In the genomic region with DNA sequence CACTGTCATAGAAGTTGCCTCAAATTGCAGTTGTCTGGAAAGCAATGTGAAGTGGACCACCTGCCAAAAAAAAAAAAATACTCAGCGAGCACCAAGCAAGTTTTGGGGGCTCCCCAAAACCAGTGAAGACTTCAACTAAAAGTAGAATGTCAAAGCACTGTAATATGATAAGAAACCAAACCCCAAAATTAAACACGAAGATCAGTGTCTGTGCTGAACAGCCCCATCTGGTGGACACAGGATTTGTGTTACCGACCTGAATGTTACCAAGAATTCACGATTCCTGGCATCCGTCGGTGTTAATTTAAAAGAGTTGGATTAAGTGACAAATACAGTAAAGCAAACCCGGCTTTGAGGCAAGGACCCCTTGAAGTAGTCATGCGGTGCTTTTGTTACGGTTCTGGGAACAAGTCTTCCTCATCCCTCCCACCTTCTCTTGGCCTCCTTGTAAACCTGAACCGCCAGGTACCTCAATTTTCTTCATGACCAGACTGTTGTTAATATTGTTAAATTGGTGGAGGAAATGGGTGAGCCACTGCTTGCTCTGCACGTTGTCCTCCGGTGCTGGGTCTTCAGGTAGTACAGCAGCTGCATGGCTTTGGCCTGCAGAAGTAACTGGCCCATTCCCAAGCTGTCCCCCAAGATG, we compare ENCODE assay signal across 8 cellular contexts. TPM values are rescaled to one million over a fixed set of nuclear protein-coding genes. Genes with fewer than 3 reads are reported as not detected.
A peak's percentile ranks its signal among the peaks of the same experiment; 100 is the strongest.
DNase-seq lines count a peak whose midpoint lies in the region; ATAC-seq and TF ChIP-seq lines count a peak whose summit lies in the region.

No MANE protein-coding gene starts in this region.

- intact Hi-C loops in natural killer cell (cut with micrococcal nuclease): no loop called here

- peak; percentile 73 to 81 (median 73) for ATAC-seq in natural killer cell
- ATAC-seq in HG02610 (IDR thresholded peaks at IDR 0.05; ENCODE audit: unreplicated experiment): no peak

- H3K4me3 ChIP-seq in suprapubic skin: no peak overlapping the region

- H3K27me3 ChIP-seq in suprapubic skin: peaks cover 16% of the 10 kb centered on the region

- DNase-seq in SIG-M5 treated with dmso at 0.1 percent for 504 hours (lab: John Stamatoyannopoulos, UW; ENCODE audit: unreplicated experiment): peak; percentile 52
- DNase-seq in SIG-M5 (lab: John Stamatoyannopoulos, UW): no peak
- DNase-seq in NCI-H345 (lab: John Stamatoyannopoulos, UW): peak; percentile 35
- DNase-seq in activated CD8-positive, alpha-beta memory T cell treated with anti-CD3 and anti-CD28 coated beads, Interleukin-2, amount 50 U/mL, for 1 hour (ENCODE audit: extremely low read depth): peak; percentile 40
- DNase-seq in erythroblast (lab: John Stamatoyannopoulos, UW): peak; percentile 75 to 84
- peak; percentile 36 for DNase-seq in natural killer cell
- no peak for DNase-seq in suprapubic skin (ENCODE audit: low spot score in 2 of 2)

- peak; percentile 74 for TF ChIP-seq CTCF in natural killer cell (IDR thresholded peaks at IDR 0.05)
- TF ChIP-seq CTCF in suprapubic skin (IDR thresholded peaks at IDR 0.05): peak; percentile 26 to 57

- H3K36me3 ChIP-seq in suprapubic skin: no peaks in the 10 kb centered on the region

- peaks cover 5 to 27% of the 10 kb centered on the region in 2 donors for H3K27me3 Mint-ChIP-seq in natural killer cell (ENCODE audit: low read depth in 2 of 2)

- H3K27ac Mint-ChIP-seq in natural killer cell: no peak overlapping the region

- no peaks in the 10 kb centered on the region for H3K36me3 Mint-ChIP-seq in natural killer cell

- no peaks in the 10 kb centered on the region for H3K9me3 ChIP-seq in suprapubic skin

- 26% methylated on average over 12 of the region's 12 CpGs for WGBS in suprapubic skin

- no peak for TF ChIP-seq POLR2A in erythroblast (IDR thresholded peaks at IDR 0.05; ENCODE audit: low read length)
- TF ChIP-seq POLR2A in suprapubic skin (IDR thresholded peaks at IDR 0.05): no peak

- peak overlapping the region; percentile 45 for H3K4me3 Mint-ChIP-seq in natural killer cell

- TF ChIP-seq EP300 in suprapubic skin (IDR thresholded peaks at IDR 0.05): no peak

- H3K27ac ChIP-seq in suprapubic skin: no peak overlapping the region

- H3K9me3 Mint-ChIP-seq in natural killer cell: no peaks in the 10 kb centered on the region

- peaks cover 18% of the 10 kb centered on the region for H3K4me1 ChIP-seq in suprapubic skin

- H3K4me1 Mint-ChIP-seq in natural killer cell: peaks cover 8 to 21% of the 10 kb centered on the region in 2 donors

RNA-seq across cellular contexts. Expression of a gene that starts 31.3 kb away (rescaled TPM):
- total RNA-seq in natural killer cell (100 to 1,000 TPM in 2 of 3 donors, 10 to 100 TPM in 1; 95.5 to 125 (median 102) TPM), suprapubic skin (10 to 100 TPM; 35.5 to 91.0 (median 44.4) TPM)

RNA-seq across cellular contexts. Expression of a gene that starts 33.7 kb away (rescaled TPM):
- total RNA-seq in natural killer cell (1 to 10 TPM; 2.5 to 4.2 (median 3.0) TPM), suprapubic skin (1 to 10 TPM in 3 of 4 donors, under 1 TPM in 1; 0.98 to 4.2 (median 3.3) TPM)

RNA-seq across cellular contexts. Expression of a gene that starts 57.3 kb away (rescaled TPM):
- total RNA-seq in natural killer cell: 10 to 100 TPM; 14.7 to 28.2 (median 21.3) TPM
- 10 to 100 TPM; 34.8 to 43.9 (median 41.2) TPM for total RNA-seq in suprapubic skin

RNA-seq across cellular contexts. Expression of a gene that starts 59.9 kb away (rescaled TPM):
- 10 to 100 TPM; 40.8 to 54.5 (median 41.0) TPM for total RNA-seq in natural killer cell
- total RNA-seq in suprapubic skin: 100 to 1,000 TPM in 1 of 4 donors, 10 to 100 TPM in 3; 41.9 to 140 (median 60.4) TPM

Comparison
In these comparisons a context has a peak if more than half of its experiments do, and no peak if none do; other contexts are left out.
1. DNase-seq: peak in SIG-M5 treated with dmso at 0.1 percent for 504 hours (single experiment), NCI-H345 (single experiment), activated CD8-positive, alpha-beta memory T cell treated with anti-CD3 and anti-CD28 coated beads, Interleukin-2, amount 50 U/mL, for 1 hour (single experiment), erythroblast (2 of 2) and natural killer cell (single experiment); none in SIG-M5 (single experiment) and suprapubic skin (0 of 2).